ENCODE assay signal across 18 cellular contexts in the genomic region with DNA sequence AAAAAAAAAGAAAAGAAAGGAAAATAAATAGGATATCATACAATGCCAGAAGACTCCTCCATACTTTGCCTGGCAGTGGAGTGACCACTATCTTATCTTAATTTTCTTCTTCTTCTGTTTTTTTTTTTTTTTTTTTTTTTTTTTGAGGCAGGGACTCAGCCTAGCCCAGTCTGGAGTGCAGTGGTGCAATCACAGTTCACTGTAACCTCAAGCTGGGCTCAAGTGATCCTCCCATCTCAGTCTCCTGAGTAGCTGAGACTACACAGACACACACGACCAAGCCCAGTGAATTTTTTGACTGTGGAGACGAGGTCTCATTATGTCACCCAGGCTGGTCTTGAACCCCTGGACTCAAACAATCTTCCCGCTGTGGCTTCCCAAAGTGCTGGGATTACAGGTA. TPM values are rescaled to one million over a fixed set of nuclear protein-coding genes. Genes with fewer than 3 reads are reported as not detected.
DNase-seq lines count a peak whose midpoint lies in the region; ATAC-seq, FAIRE-seq and TF ChIP-seq lines count a peak whose summit lies in the region.
"Had no signal": no experiment of that assay in that cellular context is flagged by ENCODE, and none has a peak within 500 bp of the region (broad histone marks: within the 10 kb centered on the region; RNA-seq: fewer than 3 reads in every experiment).

No MANE protein-coding gene starts in this region.

- TF ChIP-seq CTCF in NB4 (IDR thresholded peaks at IDR 0.05; ENCODE audit: low read depth, low read length) = no peak
- no peak for TF ChIP-seq CTCF in kidney (IDR thresholded peaks at IDR 0.05; ENCODE audit: borderline replicate concordance, extremely low read depth, insufficient read depth)
- TF ChIP-seq CTCF in body of pancreas (IDR thresholded peaks at IDR 0.05) = no peak

- CTCF ChIA-PET in activated naive CD4-positive, alpha-beta T cell treated with anti-CD3 and anti-CD28 coated beads, Interleukin-2, amount 10 ng/mL, durations not matched to agents 7 days and 5 days (lab: Charles Lee) = interaction anchor here (6.7 kb wide), 1 partner anchor 20 kb away, joined by 151 read pairs; a partner anchor contains a TSS

- H3K9me3 ChIP-seq in kidney (ENCODE audit: control insufficient read depth in 1 of 2, low read length in 2 of 2) (no peaks in the 10 kb centered on the region), body of pancreas (no peaks in the 10 kb centered on the region), T-helper 17 cell (ENCODE audit: control insufficient read depth, low read length, poor library complexity, severe bottlenecking) (no peaks in the 10 kb centered on the region)

- peaks cover 6% of the 10 kb centered on the region for H3K4me1 Mint-ChIP-seq in T-helper 17 cell
- peaks cover 10% of the 10 kb centered on the region for H3K4me1 Mint-ChIP-seq in activated naive CD4-positive, alpha-beta T cell treated with anti-CD3 and anti-CD28 coated beads, Interleukin-2, amount 10 ng/mL, durations not matched to agents 7 days and 5 days

- DNase-seq in CMK (ENCODE audit: low read depth) (peak; percentile 45), NB4 (ENCODE audit: low read depth) (peak; percentile 63), SKM-1 treated with dmso at 0.1 percent for 144 hours (lab: John Stamatoyannopoulos, UW; ENCODE audit: unreplicated experiment) (peak; percentile 53), kidney (peak; percentile 1), body of pancreas (no peak), T-helper 17 cell (no peak)
- DNase-seq in activated naive CD4-positive, alpha-beta T cell treated with anti-CD3 and anti-CD28 coated beads, Interleukin-2, amount 10 ng/mL, durations not matched to agents 7 days and 5 days = no peak
- DNase-seq: COR-L47, IMR-90, Kasumi-1, MM.1S, NCI-H1436, NCI-H2029 treated with DMSO at 0.1 percent for 48 hours, NCI-H510A, RPMI8226 had no signal

- no peak for FAIRE-seq in kidney (lab: Jason Lieb, UNC)
- FAIRE-seq: H1 had no signal

- no peaks in the 10 kb centered on the region for H3K9me3 Mint-ChIP-seq in activated naive CD4-positive, alpha-beta T cell treated with anti-CD3 and anti-CD28 coated beads, Interleukin-2, amount 10 ng/mL, durations not matched to agents 7 days and 5 days

- no peaks in the 10 kb centered on the region for H3K36me3 ChIP-seq in kidney (ENCODE audit: control insufficient read depth in 1 of 2, insufficient read depth in 2 of 2, low read length in 2 of 2)
- no peaks in the 10 kb centered on the region for H3K36me3 ChIP-seq in body of pancreas (replicated peaks in 1 of 2; ENCODE audit: insufficient read depth in 1 of 2, low read depth in 2 of 2)

- TF ChIP-seq POLR2A in NB4 (IDR thresholded peaks at IDR 0.05; ENCODE audit: extremely low read depth, insufficient read length) (no peak), body of pancreas (IDR thresholded peaks at IDR 0.05) (no peak)

- peaks cover 4% of the 10 kb centered on the region for H3K27me3 Mint-ChIP-seq in T-helper 17 cell
- peaks cover 71% of the 10 kb centered on the region for H3K27me3 Mint-ChIP-seq in activated naive CD4-positive, alpha-beta T cell treated with anti-CD3 and anti-CD28 coated beads, Interleukin-2, amount 10 ng/mL, durations not matched to agents 7 days and 5 days

- H3K4me1 ChIP-seq in kidney (ENCODE audit: control insufficient read depth in 1 of 2, insufficient read depth in 1 of 2, low read depth in 1 of 2, low read length in 2 of 2) (no peaks in the 10 kb centered on the region), body of pancreas (no peaks in the 10 kb centered on the region)

- H3K27me3 ChIP-seq in body of pancreas = no peaks in the 10 kb centered on the region

- no peak overlapping the region for H3K27ac Mint-ChIP-seq in T-helper 17 cell
- no peak overlapping the region for H3K27ac Mint-ChIP-seq in activated naive CD4-positive, alpha-beta T cell treated with anti-CD3 and anti-CD28 coated beads, Interleukin-2, amount 10 ng/mL, durations not matched to agents 7 days and 5 days

- H3K9ac ChIP-seq in kidney (ENCODE audit: low read length in 2 of 2) = no peak overlapping the region

- ATAC-seq in body of pancreas (no peak), T-helper 17 cell (no peak)

- WGBS in body of pancreas, 2 donors = 69 to 87% methylated on average over 3 of the region's 3 CpGs

- no peak overlapping the region for H3K27ac ChIP-seq in kidney (ENCODE audit: low read depth in 2 of 2, low read length in 2 of 2)
- H3K27ac ChIP-seq in body of pancreas = no peak overlapping the region

- no peak overlapping the region for H3K4me3 Mint-ChIP-seq in T-helper 17 cell
- H3K4me3 Mint-ChIP-seq in activated naive CD4-positive, alpha-beta T cell treated with anti-CD3 and anti-CD28 coated beads, Interleukin-2, amount 10 ng/mL, durations not matched to agents 7 days and 5 days = no peak overlapping the region

- intact Hi-C loops in kidney (cut with DNase I) (no loop called here), body of pancreas (cut with DNase I) (no loop called here)

- H3K4me3 ChIP-seq in NB4 (ENCODE audit: low read depth, low read length) (no peak overlapping the region), kidney (ENCODE audit: low read length in 2 of 2) (no peak overlapping the region), body of pancreas (no peak overlapping the region)

- H3K36me3 Mint-ChIP-seq in T-helper 17 cell (ENCODE audit: low read depth) = no peaks in the 10 kb centered on the region
- H3K36me3 Mint-ChIP-seq in activated naive CD4-positive, alpha-beta T cell treated with anti-CD3 and anti-CD28 coated beads, Interleukin-2, amount 10 ng/mL, durations not matched to agents 7 days and 5 days = no peaks in the 10 kb centered on the region
- H3K36me3 Mint-ChIP-seq: CD14-positive monocyte had no signal

RNA-seq across cellular contexts. Expression of a gene that starts 17.1 kb away (rescaled TPM):
- total RNA-seq in kidney = 6.6 TPM
- not detected for polyA plus RNA-seq in kidney (ENCODE audit: insufficient read depth, low read depth, low replicate concordance)
- under 1 TPM in 1 of 2 donors, not detected in 1; 0.26 TPM for total RNA-seq in body of pancreas
- 1 to 10 TPM; 2.6 to 2.7 TPM for total RNA-seq in T-helper 17 cell
- total RNA-seq: SK-MEL-5 had no signal

RNA-seq across cellular contexts. Expression of a gene that starts 19.6 kb away (rescaled TPM):
- 22.3 TPM for total RNA-seq in kidney
- polyA plus RNA-seq in kidney (ENCODE audit: insufficient read depth, low read depth, low replicate concordance) = 5.7 TPM
- total RNA-seq in body of pancreas = 10 to 100 TPM; 21.8 to 41.9 TPM
- total RNA-seq in T-helper 17 cell = 100 to 1,000 TPM in 1 of 2 donors, 10 to 100 TPM in 1; 95.1 to 129 TPM

RNA-seq across cellular contexts. Expression of a gene that starts 37.4 kb away (rescaled TPM):
- 2.0 TPM for total RNA-seq in kidney
- 2.5 TPM for polyA plus RNA-seq in kidney (ENCODE audit: insufficient read depth, low read depth, low replicate concordance)
- not detected for total RNA-seq in body of pancreas
- total RNA-seq in T-helper 17 cell = not detected
- total RNA-seq: IMR-90 had no signal
- polyA plus RNA-seq: CD14-positive monocyte had no signal

RNA-seq across cellular contexts. Expression of a gene that starts 57.1 kb away (rescaled TPM):
- total RNA-seq in kidney = 43.1 TPM
- polyA plus RNA-seq in kidney (ENCODE audit: insufficient read depth, low read depth, low replicate concordance) = 27.4 TPM
- 10 to 100 TPM; 20.2 to 28.7 TPM for total RNA-seq in body of pancreas
- 10 to 100 TPM; 72.4 to 73.7 TPM for total RNA-seq in T-helper 17 cell

Comparison
In these comparisons a context has a peak if more than half of its experiments do, and no peak if none do; other contexts are left out.
1. DNase-seq: peak in CMK (single experiment), NB4 (single experiment), SKM-1 treated with dmso at 0.1 percent for 144 hours (single experiment) and kidney (single experiment); none in body of pancreas (0 of 4), T-helper 17 cell (0 of 3) and activated naive CD4-positive, alpha-beta T cell treated with anti-CD3 and anti-CD28 coated beads, Interleukin-2, amount 10 ng/mL, durations not matched to agents 7 days and 5 days (single experiment).